Comparison of ENCODE assay signal across 8 cellular contexts in the genomic region with DNA sequence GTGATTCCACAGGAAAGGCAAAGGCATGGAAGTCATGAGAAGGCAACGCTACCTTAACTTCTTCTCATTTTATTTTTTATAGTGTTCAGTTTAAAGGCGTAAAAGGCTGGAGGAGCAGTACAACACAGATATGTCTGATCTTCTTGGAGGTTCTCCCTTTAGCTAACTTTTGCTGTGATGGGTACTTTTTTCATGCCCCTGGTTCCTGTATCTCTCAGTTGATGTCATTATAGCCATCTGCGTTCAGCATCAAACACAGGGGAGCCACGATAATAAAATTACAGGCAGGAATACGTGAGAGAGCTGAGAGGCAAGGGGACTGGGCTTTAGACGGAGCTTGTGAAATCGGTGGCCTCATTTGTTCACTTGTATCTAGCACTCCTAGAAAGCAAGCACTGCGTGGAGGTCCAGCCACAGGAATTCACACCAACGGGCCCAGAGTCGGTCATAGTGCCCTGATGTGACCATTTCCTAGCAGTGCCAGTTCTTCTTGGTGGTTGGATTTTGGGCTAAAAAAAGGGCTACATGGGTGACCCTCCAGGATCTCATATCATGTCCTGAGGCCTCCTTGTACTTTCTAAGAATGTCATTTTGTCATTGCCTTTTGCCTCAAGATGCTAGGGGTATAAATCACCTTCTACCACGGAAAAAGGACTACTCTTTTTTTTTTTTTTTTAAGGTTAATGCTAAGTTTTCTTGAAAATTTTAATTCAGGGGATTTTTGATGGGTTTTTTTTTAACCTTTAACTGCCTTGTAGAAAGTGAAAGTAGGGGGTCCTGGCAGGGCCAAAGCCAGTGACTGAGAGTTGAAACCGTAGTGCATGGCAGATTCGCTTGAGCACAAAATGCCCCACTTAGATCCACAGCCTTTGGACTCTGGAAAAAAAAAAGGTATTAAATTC.
DNase-seq lines count a peak whose midpoint lies in the region; ATAC-seq, FAIRE-seq and TF ChIP-seq lines count a peak whose summit lies in the region.

No MANE protein-coding gene starts in this region.

- no peak overlapping the region for H3K23ac ChIP-seq in H1 (ENCODE audit: insufficient read length)

- no peak overlapping the region for H3K27ac ChIP-seq in H1 (ENCODE audit: low read depth, low read length)

- 91% methylated on average over 13 of the region's 13 CpGs; no CpG with 5 or more reads in 1 of the 2 experiments for WGBS in H1 (ENCODE audit: extremely low coverage in 1 of 2, insufficient coverage in 1 of 2, insufficient read length in 1 of 2, insufficient replicate concordance in 2 of 2, low coverage in 1 of 2, low lambda C conversion rate in 2 of 2, missing lambda C conversion rate in 1 of 2), 2 experiments

- in situ Hi-C loops in KBM-7 (cut with MboI; ENCODE audit: low pct_unique_long_range_greater_than_20kb, low sequenced_read_pairs) = no loop called here

- H3K4me3 ChIP-seq in GM12875 (ENCODE audit: low read depth, low read length) (peak overlapping the region; percentile 44), H1 (ENCODE audit: extremely low read depth in 1 of 4, insufficient read depth in 2 of 4, low read depth in 3 of 4, low read length in 4 of 4) (no peak overlapping the region)

- H2BK12ac ChIP-seq in H1 (ENCODE audit: low read depth, low read length) = no peak overlapping the region

- peak; percentile 41 for ATAC-seq in GM19468 (IDR thresholded peaks at IDR 0.05; ENCODE audit: extremely low read depth, unreplicated experiment)
- ATAC-seq in HG03432 (IDR thresholded peaks at IDR 0.05; ENCODE audit: unreplicated experiment) = peak; percentile 72
- ATAC-seq in Right ventricle myocardium inferior = no peak

- 0 out of 2 replicates have a peak, but pooled peaks cover 3% of the 10 kb centered on the region for H3K79me1 ChIP-seq in H1 (ENCODE audit: low read depth, low read length)

- no peak overlapping the region for H3K14ac ChIP-seq in H1 (ENCODE audit: insufficient read length)

- H3K23me2 ChIP-seq in H1 (ENCODE audit: low read depth, low read length) = no peaks in the 10 kb centered on the region; the same call in 1 of the 2 replicates

- H3K9me3 ChIP-seq in H1 (ENCODE audit: insufficient read depth in 2 of 2, low read depth in 1 of 2, low read length in 1 of 2) = no peaks in the 10 kb centered on the region

- CTCF ChIA-PET in H1 (lab: Charles Lee; ENCODE audit: partially characterized antibody) = no interaction called here

- H2BK5ac ChIP-seq in H1 (ENCODE audit: low read depth, low read length) = no peak overlapping the region

- H3K4ac ChIP-seq in H1 (replicated peaks; ENCODE audit: insufficient read length, low read depth, low read length) = no peak overlapping the region

- TF ChIP-seq RAD21 in H1 (IDR thresholded peaks at IDR 0.05 in 1 of 2, conservative IDR thresholded peaks at IDR 0.05 in 1 of 2; ENCODE audit: low read depth in 2 of 2, low read length in 2 of 2) = no peak

- H4K5ac ChIP-seq in H1 (ENCODE audit: insufficient read length, low read depth, low read length) = no peak overlapping the region

- H4K20me1 ChIP-seq in H1 (replicated peaks in 1 of 2; ENCODE audit: control insufficient read depth in 1 of 2, insufficient read depth in 2 of 2, low read length in 2 of 2) = no peaks in the 10 kb centered on the region

- no peaks in the 10 kb centered on the region for H3K27me3 ChIP-seq in H1 (replicated peaks in 1 of 4; ENCODE audit: control insufficient read depth in 3 of 4, extremely low read depth in 1 of 4, insufficient read depth in 3 of 4, low read length in 3 of 4)

- H2AFZ ChIP-seq in H1 (ENCODE audit: low read length) = no peak overlapping the region

- intact Hi-C loops in Right ventricle myocardium inferior (cut with DNase I) = no loop called here

- no peak overlapping the region for H2AK5ac ChIP-seq in H1 (ENCODE audit: low read depth, low read length)

- H4K8ac ChIP-seq in H1 (ENCODE audit: extremely low read depth, insufficient read depth, low read length) = no peak overlapping the region

- H2BK15ac ChIP-seq in H1 (ENCODE audit: low read length) = 0 out of 2 replicates have a peak overlapping the region, but pooled peaks have one; percentile 21

- DNase-seq in H1 (ENCODE audit: low read depth in 1 of 2, low spot score in 2 of 2) (no peak), anterior cingulate cortex (lab: John Stamatoyannopoulos, UW) (no peak), KG1 (lab: John Stamatoyannopoulos, UW) (no peak), KBM-7 (no peak), Right ventricle myocardium inferior (ENCODE audit: missing footprints) (no peak)

- no peak for TF ChIP-seq POLR2A in H1 (IDR thresholded peaks at IDR 0.05; ENCODE audit: control extremely low read depth in 1 of 2, low read depth in 2 of 2, low read length in 2 of 2)

- H3K9ac ChIP-seq in H1 (replicated peaks in 1 of 4; ENCODE audit: extremely low read depth in 1 of 4, low read depth in 3 of 4, low read length in 3 of 4) = no peak overlapping the region

- H2BK20ac ChIP-seq in H1 (ENCODE audit: low read length) = no peak overlapping the region

- no peak overlapping the region for H2BK120ac ChIP-seq in H1 (replicated peaks; ENCODE audit: low read depth, low read length)

- H3K36me3 ChIP-seq in H1 (ENCODE audit: control insufficient read depth in 2 of 4, insufficient read depth in 4 of 4, low read length in 3 of 4) = no peaks in the 10 kb centered on the region; a peak in 2 of 8 replicates

- no peak overlapping the region for H3K4me2 ChIP-seq in H1 (ENCODE audit: insufficient read depth in 1 of 2, low read depth in 2 of 2, low read length in 2 of 2)

- POLR2A ChIA-PET in H1 (lab: Charles Lee; ENCODE audit: partially characterized antibody) = no interaction called here

- no peak overlapping the region for H4K91ac ChIP-seq in H1 (replicated peaks; ENCODE audit: insufficient read length, low read length)

- FAIRE-seq in H1 (lab: Jason Lieb, UNC) = no peak

- no peak overlapping the region for H3K56ac ChIP-seq in H1 (replicated peaks; ENCODE audit: insufficient read length, low read depth, low read length)

- TF ChIP-seq CTCF in GM12875 (IDR thresholded peaks at IDR 0.05; ENCODE audit: borderline replicate concordance, insufficient read depth, low read depth, low read length) (no peak), H1 (IDR thresholded peaks at IDR 0.05; ENCODE audit: control extremely low read depth in 1 of 3, insufficient read depth in 1 of 3, low read depth in 1 of 3, low read length in 3 of 3) (no peak)

- no peak for TF ChIP-seq EP300 in H1 (IDR thresholded peaks at IDR 0.05; ENCODE audit: borderline replicate concordance in 1 of 2, low read depth in 2 of 2, low read length in 2 of 2)

- peaks cover 9 to 20% (median 19%) of the 10 kb centered on the region in 4 experiments for H3K4me1 ChIP-seq in H1 (replicated peaks in 1 of 4; ENCODE audit: control insufficient read depth in 3 of 4, insufficient read depth in 4 of 4, low read length in 3 of 4)

- no peaks in the 10 kb centered on the region for H3K79me2 ChIP-seq in H1 (ENCODE audit: control insufficient read depth in 1 of 2, insufficient read depth in 2 of 2, low read length in 2 of 2)

- no peak overlapping the region for H3K18ac ChIP-seq in H1 (ENCODE audit: extremely low read depth, low read length)

TF ChIP-seq in H1, 55 proteins besides CTCF, POLR2A, EP300 and RAD21:
- TF ChIP-seq MAX (IDR thresholded peaks at IDR 0.05) (no peak), SIN3A (conservative IDR thresholded peaks at IDR 0.05 in 1 of 2, IDR thresholded peaks at IDR 0.05 in 1 of 2; ENCODE audit: low read depth in 1 of 2, low read length in 2 of 2) (no peak), KDM5A (IDR thresholded peaks at IDR 0.05; ENCODE audit: low read length) (no peak), GABPA (IDR thresholded peaks at IDR 0.05; ENCODE audit: borderline replicate concordance, insufficient read depth, low read length) (no peak), FOSL1 (IDR thresholded peaks at IDR 0.05; ENCODE audit: insufficient read depth, low read depth, low read length) (no peak), SRF (IDR thresholded peaks at IDR 0.05; ENCODE audit: low read depth, low read length) (no peak), CEBPB (IDR thresholded peaks at IDR 0.05; ENCODE audit: low read depth, low read length) (no peak), RBBP5 (IDR thresholded peaks at IDR 0.05; ENCODE audit: borderline replicate concordance, low read depth, low read length) (no peak), BRCA1 (IDR thresholded peaks at IDR 0.05; ENCODE audit: low read depth, low read length) (no peak), ATF2 (IDR thresholded peaks at IDR 0.05; ENCODE audit: low read length) (no peak), JUN (IDR thresholded peaks at IDR 0.05; ENCODE audit: low read depth, low read length) (no peak), SUZ12 (IDR thresholded peaks at IDR 0.05; ENCODE audit: low read length) (no peak), CBX8 (IDR thresholded peaks at IDR 0.05; ENCODE audit: borderline replicate concordance, low read depth, low read length) (no peak), YY1 (IDR thresholded peaks at IDR 0.05; ENCODE audit: low read depth, low read length) (no peak), PHF8 (conservative IDR thresholded peaks at IDR 0.05; ENCODE audit: low read depth, low read length) (no peak), HDAC2 (IDR thresholded peaks at IDR 0.05; ENCODE audit: borderline replicate concordance in 1 of 2, low read depth in 2 of 2, low read length in 2 of 2) (no peak), BACH1 (IDR thresholded peaks at IDR 0.05; ENCODE audit: low read length) (no peak), KDM1A (IDR thresholded peaks at IDR 0.05; ENCODE audit: borderline replicate concordance, low read length) (no peak), SP1 (IDR thresholded peaks at IDR 0.05; ENCODE audit: low read depth, low read length) (no peak), SP4 (IDR thresholded peaks at IDR 0.05; ENCODE audit: low read length) (no peak)
TF ChIP-seq in H1: peak in this region for 0.
